ENCODE assay signal across 14 cellular contexts in genomic region chr1:118081387-118081786, GRCh38.
DNase-seq lines count a peak whose midpoint lies in the region; ATAC-seq and TF ChIP-seq lines count a peak whose summit lies in the region.
"Had no signal": no experiment of that assay in that cellular context is flagged by ENCODE, and none has a peak within 500 bp of the region (broad histone marks: within the 10 kb centered on the region; RNA-seq: fewer than 3 reads in every experiment).

No MANE protein-coding gene starts in this region.

- no peaks in the 10 kb centered on the region for H3K36me3 Mint-ChIP-seq in MCF 10A (ENCODE audit: insufficient read depth, unreplicated experiment)

- no peak overlapping the region for H3K4me3 Mint-ChIP-seq in MCF 10A (ENCODE audit: unreplicated experiment)

- TF ChIP-seq POLR2A in vagina (IDR thresholded peaks at IDR 0.05) = no peak

- ATAC-seq in GM21526 (IDR thresholded peaks at IDR 0.05; ENCODE audit: low FRiP score, unreplicated experiment) (peak; percentile 53), HG03469 (IDR thresholded peaks at IDR 0.05; ENCODE audit: unreplicated experiment) (peak; percentile 80), upper lobe of right lung (peak; percentile 61)

- H3K9me3 Mint-ChIP-seq in MCF 10A (ENCODE audit: unreplicated experiment) = no peaks in the 10 kb centered on the region

- TF ChIP-seq CTCF in mammary epithelial cell (conservative IDR thresholded peaks at IDR 0.05 in 1 of 2, IDR thresholded peaks at IDR 0.05 in 1 of 2; ENCODE audit: extremely low read depth in 1 of 2, insufficient read depth in 1 of 2, low read depth in 1 of 2, low read length in 2 of 2) (no peak), MCF 10A (IDR thresholded peaks at IDR 0.05; ENCODE audit: unreplicated experiment) (no peak), upper lobe of right lung (IDR thresholded peaks at IDR 0.05) (no peak), vagina (IDR thresholded peaks at IDR 0.05) (no peak), BE2C (IDR thresholded peaks at IDR 0.05; ENCODE audit: low read depth, low read length) (no peak)

- no peak overlapping the region for H3K9ac ChIP-seq in mammary epithelial cell (ENCODE audit: insufficient read depth, low read length)

- no peak for DNase-seq in mammary epithelial cell
- DNase-seq in MCF 10A (ENCODE audit: unreplicated experiment) = no peak
- DNase-seq in upper lobe of right lung = no peak
- no peak for DNase-seq in vagina (ENCODE audit: extremely low spot score in 2 of 2)
- DNase-seq in BE2C = no peak
- no peak for DNase-seq in activated CD4-positive, alpha-beta T cell treated with anti-CD3 and anti-CD28 coated beads for 1 hour
- DNase-seq: adrenal gland; EL; ovary; stimulated activated CD4-positive, alpha-beta T cell treated with anti-CD3 and anti-CD28 coated beads, Interleukin-1b, Interleukin-23, amount 100 ng/mL, for 48 hours; stimulated activated naive CD4-positive, alpha-beta T cell treated with Interleukin-2 at 50 U/mL for 16 hours had no signal

- H3K79me2 ChIP-seq in mammary epithelial cell (ENCODE audit: insufficient read depth, low read length) = no peaks in the 10 kb centered on the region

- H3K4me2 ChIP-seq in mammary epithelial cell (ENCODE audit: insufficient read depth, low read depth, low read length) = no peak overlapping the region

- in situ Hi-C loops in mammary epithelial cell (cut with MboI; ENCODE audit: low sequenced_read_pairs in 2 of 2) = no loop called here

- no peak overlapping the region for H3K27ac Mint-ChIP-seq in MCF 10A (ENCODE audit: low read depth, unreplicated experiment)

- H3K27me3 ChIP-seq in mammary epithelial cell (ENCODE audit: insufficient read depth, low read length) = no peaks in the 10 kb centered on the region
- H3K27me3 ChIP-seq in upper lobe of right lung = no peaks in the 10 kb centered on the region
- H3K27me3 ChIP-seq in vagina = no peaks in the 10 kb centered on the region
- no peaks in the 10 kb centered on the region for H3K27me3 ChIP-seq in BE2C
- H3K27me3 ChIP-seq: adrenal gland, ovary had no signal

- H3K9me3 ChIP-seq in mammary epithelial cell (replicated peaks; ENCODE audit: insufficient read depth, low read length) (no peaks in the 10 kb centered on the region), upper lobe of right lung (no peaks in the 10 kb centered on the region), vagina (no peaks in the 10 kb centered on the region), BE2C (no peaks in the 10 kb centered on the region)
- H3K9me3 ChIP-seq: ovary had no signal

- BruUV-seq in mammary epithelial cell (replicated peaks; lab: Mats Ljungman, UMichigan) (no TSS peak), MCF 10A (replicated peaks; lab: Mats Ljungman, UMichigan) (no TSS peak)

- no peaks in the 10 kb centered on the region for H3K27me3 Mint-ChIP-seq in MCF 10A (ENCODE audit: insufficient read depth, unreplicated experiment)

- H3K27ac ChIP-seq in mammary epithelial cell (ENCODE audit: insufficient read depth, low read depth, low read length) (no peak overlapping the region), upper lobe of right lung (no peak overlapping the region), vagina (no peak overlapping the region)
- H3K27ac ChIP-seq: adrenal gland, ovary had no signal

- 47% methylated on average over 3 of the region's 3 CpGs for WGBS in mammary epithelial cell (ENCODE audit: low coverage, missing lambda C conversion rate)

- POLR2A ChIA-PET in MCF 10A (lab: Yijun Ruan, JAX) = interaction anchor here (0.8 kb wide), 1 partner anchor 10 kb away, joined by 3 read pairs; no protein-coding TSS in a partner anchor

- no peak overlapping the region for H3K4me3 ChIP-seq in mammary epithelial cell (replicated peaks in 1 of 3; ENCODE audit: insufficient read depth in 1 of 3, low read depth in 2 of 3, low read length in 3 of 3)
- H3K4me3 ChIP-seq in upper lobe of right lung = no peak overlapping the region
- H3K4me3 ChIP-seq in vagina = no peak overlapping the region
- no peak overlapping the region for H3K4me3 ChIP-seq in BE2C (ENCODE audit: low read depth, low read length)
- H3K4me3 ChIP-seq: adrenal gland, lung, ovary had no signal

- CTCF ChIA-PET in mammary epithelial cell (lab: Charles Lee; ENCODE audit: low non-redundant PET) = no interaction called here
- CTCF ChIA-PET in MCF 10A (lab: Yijun Ruan, JAX) = interaction anchor here (0.6 to 2.3 kb wide), 5 partner anchors 9 to 182 kb away, joined by 3 to 8 read pairs (median 3); no protein-coding TSS in a partner anchor

- dilution Hi-C loops in mammary epithelial cell (cut with HindIII; ENCODE audit: low sequenced_read_pairs) = no loop called here

- H3K4me1 Mint-ChIP-seq in MCF 10A (ENCODE audit: insufficient read depth, unreplicated experiment) = no peaks in the 10 kb centered on the region

- H3K4me1 ChIP-seq in mammary epithelial cell (ENCODE audit: insufficient read depth, low read length) (no peaks in the 10 kb centered on the region), upper lobe of right lung (no peaks in the 10 kb centered on the region), vagina (no peaks in the 10 kb centered on the region), BE2C (no peaks in the 10 kb centered on the region)
- H3K4me1 ChIP-seq: adrenal gland had no signal

- peak overlapping the region; percentile 21 for H2AFZ ChIP-seq in mammary epithelial cell (ENCODE audit: low read depth, low read length)

- intact Hi-C loops in mammary epithelial cell (cut with micrococcal nuclease) = no loop called here
- intact Hi-C loops in MCF 10A (cut with micrococcal nuclease) = no loop called here
- intact Hi-C loops in upper lobe of right lung (cut with DNase I) = no loop called here
- intact Hi-C loops in vagina (cut with DNase I) = no loop called here

- H3K36me3 ChIP-seq in mammary epithelial cell (ENCODE audit: insufficient read depth, low read length) (no peaks in the 10 kb centered on the region), upper lobe of right lung (no peaks in the 10 kb centered on the region), vagina (no peaks in the 10 kb centered on the region), BE2C (no peaks in the 10 kb centered on the region)
- H3K36me3 ChIP-seq: adrenal gland, ovary had no signal

- no peaks in the 10 kb centered on the region for H4K20me1 ChIP-seq in mammary epithelial cell (ENCODE audit: insufficient read depth, low read length)
